Comparison of ENCODE assay signal across 13 cellular contexts in genomic region chr2:181778621-181779195, GRCh38.
A peak's percentile ranks its signal among the peaks of the same experiment; 100 is the strongest.
DNase-seq lines count a peak whose midpoint lies in the region; ATAC-seq, FAIRE-seq and TF ChIP-seq lines count a peak whose summit lies in the region.
"Had no signal": no experiment of that assay in that cellular context is flagged by ENCODE, and none has a peak within 500 bp of the region (broad histone marks: within the 10 kb centered on the region; RNA-seq: fewer than 3 reads in every experiment).

No MANE protein-coding gene starts in this region.

- H3K9me3 ChIP-seq in pancreas (no peaks in the 10 kb centered on the region), suprapubic skin (no peaks in the 10 kb centered on the region)
- H3K9me3 ChIP-seq: psoas muscle had no signal

- H3K27ac ChIP-seq in pancreas (peak overlapping the region in 2 of 4 donors; percentile 15 to 38), suprapubic skin (no peak overlapping the region)
- H3K27ac ChIP-seq: psoas muscle had no signal

- H3K27me3 ChIP-seq in pancreas: no peaks in the 10 kb centered on the region
- H3K27me3 ChIP-seq in suprapubic skin: no peaks in the 10 kb centered on the region

- WGBS in pancreas, 2 donors: 42 to 48% methylated on average over 2 of the region's 2 CpGs
- WGBS in suprapubic skin: 66% methylated on average over 2 of the region's 2 CpGs

- no peak for TF ChIP-seq POLR2A in suprapubic skin (IDR thresholded peaks at IDR 0.05)

- TF ChIP-seq EP300 in suprapubic skin (IDR thresholded peaks at IDR 0.05): no peak

- TF ChIP-seq CTCF in pancreas (IDR thresholded peaks at IDR 0.05): no peak
- TF ChIP-seq CTCF in suprapubic skin (IDR thresholded peaks at IDR 0.05): no peak

- FAIRE-seq in pancreas (lab: Jason Lieb, UNC): no peak
- FAIRE-seq: colon, islet of Langerhans had no signal

- ATAC-seq in pancreas (peak in 3 of 4 donors; percentile 5 to 40 (median 13)), GM18498 (IDR thresholded peaks at IDR 0.05; ENCODE audit: unreplicated experiment) (no peak), GM18868 (IDR thresholded peaks at IDR 0.05; ENCODE audit: unreplicated experiment) (no peak)
- ATAC-seq: psoas muscle had no signal

- intact Hi-C loops in pancreas (cut with DNase I): no loop called here

- DNase-seq in ELR (ENCODE audit: low read depth) (peak; percentile 20), NCI-H69 (lab: John Stamatoyannopoulos, UW) (peak; percentile 37), foreskin melanocyte (peak; percentile 97), pancreas (no peak), NOMO-1 treated with DMSO at 0.1 percent for 48 hours (lab: John Stamatoyannopoulos, UW; ENCODE audit: unreplicated experiment) (no peak), suprapubic skin (ENCODE audit: low spot score in 2 of 2) (no peak)
- DNase-seq: activated CD8-positive, alpha-beta memory T cell treated with anti-CD3 and anti-CD28 coated beads, Interleukin-2, amount 50 U/mL, for 4 hours; aorta; psoas muscle had no signal

- H3K4me1 ChIP-seq in pancreas (peaks cover 10 to 34% (median 30%) of the 10 kb centered on the region in 3 donors), suprapubic skin (peaks cover 17% of the 10 kb centered on the region)
- H3K4me1 ChIP-seq: psoas muscle had no signal

- H3K4me3 ChIP-seq in pancreas (no peak overlapping the region), suprapubic skin (no peak overlapping the region)
- H3K4me3 ChIP-seq: psoas muscle had no signal

- H3K36me3 ChIP-seq in pancreas: no peaks in the 10 kb centered on the region
- no peaks in the 10 kb centered on the region for H3K36me3 ChIP-seq in suprapubic skin

Comparison
In these comparisons a context has a peak if more than half of its experiments do, and no peak if none do; other contexts are left out.
1. DNase-seq: peak in ELR (single experiment), NCI-H69 (single experiment) and foreskin melanocyte (single experiment); none in pancreas (0 of 6), NOMO-1 treated with DMSO at 0.1 percent for 48 hours (single experiment) and suprapubic skin (0 of 2).
2. ATAC-seq: peak in pancreas (3 of 4); none in GM18498 (single experiment) and GM18868 (single experiment).